ENCODE assay signal across 8 cellular contexts in genomic region chr9:111916234-111916645, GRCh38. TPM values are rescaled to one million over a fixed set of nuclear protein-coding genes. Genes with fewer than 3 reads are reported as not detected.
DNase-seq lines count a peak whose midpoint lies in the region; ATAC-seq and TF ChIP-seq lines count a peak whose summit lies in the region.

No MANE protein-coding gene starts in this region.

- intact Hi-C loops in HCT116 (cut with micrococcal nuclease): no loop called here

- H3K4me2 ChIP-seq in HCT116 (ENCODE audit: low read length) (no peak overlapping the region), OCI-LY1 (ENCODE audit: low read length) (peak overlapping the region; percentile 53)

- peaks cover 0 to 6% of the 10 kb centered on the region in 2 experiments; a peak in 1 of 4 replicates for H3K4me1 ChIP-seq in HCT116 (ENCODE audit: control insufficient read depth in 1 of 2, insufficient read depth in 2 of 2, low read length in 2 of 2)
- H3K4me1 ChIP-seq in OCI-LY1 (ENCODE audit: insufficient read depth, low read length, severe bottlenecking): peaks cover 80% of the 10 kb centered on the region
- H3K4me1 ChIP-seq in neutrophil (ENCODE audit: control insufficient read depth in 1 of 2, insufficient read depth in 1 of 2, low read depth in 1 of 2, low read length in 1 of 2): peaks cover 51 to 52% of the 10 kb centered on the region in 2 experiments

- POLR2A ChIA-PET in HCT116 (lab: Charles Lee): no interaction called here

- H4K20me1 ChIP-seq in HCT116 (ENCODE audit: insufficient read depth) (peaks cover 3% of the 10 kb centered on the region; the same call in 1 of the 2 replicates), OCI-LY1 (ENCODE audit: insufficient read depth, low read length) (no peaks in the 10 kb centered on the region)

- no peak overlapping the region for H3K9ac ChIP-seq in HCT116 (ENCODE audit: low read length)
- H3K9ac ChIP-seq in OCI-LY1 (ENCODE audit: low read length): peak overlapping the region; percentile 31; the same call in 1 of the 2 replicates

- H3K4me3 ChIP-seq in HCT116 (replicated peaks in 1 of 2; ENCODE audit: low read depth in 1 of 2, low read length in 2 of 2): no peak overlapping the region
- peak overlapping the region; percentile 31 for H3K4me3 ChIP-seq in OCI-LY1 (ENCODE audit: low read depth, low read length, poor library complexity, severe bottlenecking)
- H3K4me3 ChIP-seq in neutrophil (ENCODE audit: low read depth in 1 of 2, low read length in 1 of 2): no peak overlapping the region
- no peak overlapping the region for H3K4me3 ChIP-seq in coronary artery
- H3K4me3 ChIP-seq in MG63: no peak overlapping the region

- DNase-seq in HCT116 (ENCODE audit: low read depth, low spot score) (no peak), OCI-M1 (lab: John Stamatoyannopoulos, UW) (no peak), ecto neural progenitor cell (ENCODE audit: low spot score) (no peak), coronary artery (ENCODE audit: low spot score) (no peak), MG63 (no peak)

- no peaks in the 10 kb centered on the region for H3K9me2 ChIP-seq in HCT116 (ENCODE audit: insufficient read depth)
- no peaks in the 10 kb centered on the region for H3K9me2 ChIP-seq in OCI-LY1 (ENCODE audit: low read depth, low read length)

- no peaks in the 10 kb centered on the region for H3K9me3 ChIP-seq in HCT116 (ENCODE audit: control insufficient read depth in 1 of 2, insufficient read depth in 1 of 2, low read depth in 1 of 2, low read length in 2 of 2)
- no peaks in the 10 kb centered on the region for H3K9me3 ChIP-seq in OCI-LY1 (ENCODE audit: low read length)
- H3K9me3 ChIP-seq in neutrophil: no peaks in the 10 kb centered on the region
- H3K9me3 ChIP-seq in MG63: no peaks in the 10 kb centered on the region

- peaks cover 96% of the 10 kb centered on the region for H3K79me2 ChIP-seq in HCT116 (ENCODE audit: insufficient read depth, low read length)
- H3K79me2 ChIP-seq in OCI-LY1 (ENCODE audit: insufficient read depth, low read length): peaks cover 64% of the 10 kb centered on the region

- H3K27ac ChIP-seq in HCT116 (ENCODE audit: low read depth, low read length): no peak overlapping the region
- H3K27ac ChIP-seq in OCI-LY1 (ENCODE audit: low read depth, low read length, poor library complexity, severe bottlenecking): peak overlapping the region; percentile 82
- H3K27ac ChIP-seq in neutrophil: peak overlapping the region; percentile 72
- H3K27ac ChIP-seq in coronary artery: no peak overlapping the region

- no peaks in the 10 kb centered on the region for H3F3A ChIP-seq in OCI-LY1 (ENCODE audit: insufficient read depth, low read length)

- BruUV-seq in HCT116 (replicated peaks; lab: Mats Ljungman, UMichigan): TSS peak; percentile 32

- ATAC-seq in GM18867 (IDR thresholded peaks at IDR 0.05; ENCODE audit: unreplicated experiment) (peak; percentile 62), HCT116 (no peak)

- H2AFZ ChIP-seq in HCT116 (ENCODE audit: low read depth, low read length, poor library complexity, severe bottlenecking): no peak overlapping the region
- no peak overlapping the region for H2AFZ ChIP-seq in OCI-LY1 (ENCODE audit: low read length)

- no peak for TF ChIP-seq POLR2A in HCT116 (IDR thresholded peaks at IDR 0.05; ENCODE audit: borderline replicate concordance, extremely low read depth, insufficient read depth, insufficient read length)

- CTCF ChIA-PET in HCT116 (lab: Charles Lee): no interaction called here

- TF ChIP-seq CTCF in HCT116 (IDR thresholded peaks at IDR 0.05 in 2 of 3, conservative IDR thresholded peaks at IDR 0.05 in 1 of 3; ENCODE audit: borderline replicate concordance in 1 of 3, insufficient read depth in 1 of 3, low read depth in 2 of 3, low read length in 2 of 3) (no peak), OCI-LY1 (IDR thresholded peaks at IDR 0.05; ENCODE audit: low read length) (no peak), neutrophil (IDR thresholded peaks at IDR 0.05) (no peak), coronary artery (IDR thresholded peaks at IDR 0.05) (no peak)

- H3K36me3 ChIP-seq in HCT116 (ENCODE audit: control insufficient read depth in 1 of 2, insufficient read depth in 2 of 2, low read length in 2 of 2) (peaks cover 0 to 10% of the 10 kb centered on the region in 2 experiments; a peak in 2 of 4 replicates), OCI-LY1 (ENCODE audit: insufficient read depth, low read length) (peaks cover 23% of the 10 kb centered on the region), neutrophil (peaks cover 29% of the 10 kb centered on the region), MG63 (peaks cover 61% of the 10 kb centered on the region)

- TF ChIP-seq RAD21 in HCT116 (IDR thresholded peaks at IDR 0.05; ENCODE audit: low read depth): no peak

- H3K27me3 ChIP-seq in HCT116 (ENCODE audit: insufficient read depth, low read length) (no peaks in the 10 kb centered on the region), OCI-LY1 (ENCODE audit: insufficient read depth, low read length) (no peaks in the 10 kb centered on the region), neutrophil (no peaks in the 10 kb centered on the region), MG63 (no peaks in the 10 kb centered on the region)

- RAD21 ChIA-PET in HCT116 (lab: Charles Lee; ENCODE audit: low non-redundant PET in 1 of 2, low total read pairs in 2 of 2, uncharacterized antibody in 2 of 2, unreplicated experiment in 2 of 2): no interaction called here

TF ChIP-seq in HCT116, 20 proteins besides CTCF, POLR2A, EP300 and RAD21:
- TF ChIP-seq ZFX (IDR thresholded peaks at IDR 0.05) (no peak), SIN3A (IDR thresholded peaks at IDR 0.05; ENCODE audit: low read depth) (no peak), JUND (IDR thresholded peaks at IDR 0.05) (no peak), EZH2phosphoT487 (IDR thresholded peaks at IDR 0.05; ENCODE audit: borderline replicate concordance) (no peak), SRF (IDR thresholded peaks at IDR 0.05; ENCODE audit: low read depth) (no peak), ELF1 (IDR thresholded peaks at IDR 0.05; ENCODE audit: borderline replicate concordance, low read depth) (no peak), TCF7L2 (IDR thresholded peaks at IDR 0.05; ENCODE audit: borderline replicate concordance, extremely low read depth, insufficient read depth, insufficient read length) (no peak), EGR1 (IDR thresholded peaks at IDR 0.05; ENCODE audit: low read depth) (no peak), EZH2 (IDR thresholded peaks at IDR 0.05) (no peak), CEBPB (IDR thresholded peaks at IDR 0.05; ENCODE audit: low read depth) (no peak), POLR2AphosphoS5 (IDR thresholded peaks at IDR 0.05; ENCODE audit: low read depth, low read length) (no peak), SP1 (IDR thresholded peaks at IDR 0.05; ENCODE audit: low read depth) (no peak), ZNF274 (IDR thresholded peaks at IDR 0.05; ENCODE audit: low read depth, low read length) (no peak)
- TF ChIP-seq, protein P1, sequence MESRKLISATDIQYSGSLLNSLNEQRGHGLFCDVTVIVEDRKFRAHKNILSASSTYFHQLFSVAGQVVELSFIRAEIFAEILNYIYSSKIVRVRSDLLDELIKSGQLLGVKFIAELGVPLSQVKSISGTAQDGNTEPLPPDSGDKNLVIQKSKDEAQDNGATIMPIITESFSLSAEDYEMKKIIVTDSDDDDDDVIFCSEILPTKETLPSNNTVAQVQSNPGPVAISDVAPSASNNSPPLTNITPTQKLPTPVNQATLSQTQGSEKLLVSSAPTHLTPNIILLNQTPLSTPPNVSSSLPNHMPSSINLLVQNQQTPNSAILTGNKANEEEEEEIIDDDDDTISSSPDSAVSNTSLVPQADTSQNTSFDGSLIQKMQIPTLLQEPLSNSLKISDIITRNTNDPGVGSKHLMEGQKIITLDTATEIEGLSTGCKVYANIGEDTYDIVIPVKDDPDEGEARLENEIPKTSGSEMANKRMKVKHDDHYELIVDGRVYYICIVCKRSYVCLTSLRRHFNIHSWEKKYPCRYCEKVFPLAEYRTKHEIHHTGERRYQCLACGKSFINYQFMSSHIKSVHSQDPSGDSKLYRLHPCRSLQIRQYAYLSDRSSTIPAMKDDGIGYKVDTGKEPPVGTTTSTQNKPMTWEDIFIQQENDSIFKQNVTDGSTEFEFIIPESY (IDR thresholded peaks at IDR 0.05; ENCODE audit: extremely low read depth, insufficient replicate concordance, low read length): no peak
- TF ChIP-seq, protein P2, sequence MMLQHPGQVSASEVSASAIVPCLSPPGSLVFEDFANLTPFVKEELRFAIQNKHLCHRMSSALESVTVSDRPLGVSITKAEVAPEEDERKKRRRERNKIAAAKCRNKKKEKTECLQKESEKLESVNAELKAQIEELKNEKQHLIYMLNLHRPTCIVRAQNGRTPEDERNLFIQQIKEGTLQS (IDR thresholded peaks at IDR 0.05): no peak
- TF ChIP-seq, protein P3, sequence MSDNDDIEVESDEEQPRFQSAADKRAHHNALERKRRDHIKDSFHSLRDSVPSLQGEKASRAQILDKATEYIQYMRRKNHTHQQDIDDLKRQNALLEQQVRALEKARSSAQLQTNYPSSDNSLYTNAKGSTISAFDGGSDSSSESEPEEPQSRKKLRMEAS (IDR thresholded peaks at IDR 0.05): no peak
TF ChIP-seq in HCT116: peak in this region for 0.

RNA-seq across cellular contexts. Expression of gene UGCG, which starts 19.6 kb away (rescaled TPM):
- 32.6 TPM for total RNA-seq in HCT116 (2021; ENCODE audit: unreplicated experiment)
- polyA plus RNA-seq in HCT116 (2012): 12.9 and 13.2 TPM in 2 replicates
- 35.9 and 48.5 TPM in 2 replicates for total RNA-seq in MG63 (2014; rRNA removed; shearing (Covaris generic); ENCODE audit: low replicate concordance)

Comparison
In these comparisons a context has a peak if more than half of its experiments do, and no peak if none do; other contexts are left out.
1. H3K27ac ChIP-seq: peak in OCI-LY1 (single experiment) and neutrophil (single experiment); none in HCT116 (single experiment) and coronary artery (0 of 2).